Comparison of ENCODE assay signal across 29 cellular contexts in the genomic region with DNA sequence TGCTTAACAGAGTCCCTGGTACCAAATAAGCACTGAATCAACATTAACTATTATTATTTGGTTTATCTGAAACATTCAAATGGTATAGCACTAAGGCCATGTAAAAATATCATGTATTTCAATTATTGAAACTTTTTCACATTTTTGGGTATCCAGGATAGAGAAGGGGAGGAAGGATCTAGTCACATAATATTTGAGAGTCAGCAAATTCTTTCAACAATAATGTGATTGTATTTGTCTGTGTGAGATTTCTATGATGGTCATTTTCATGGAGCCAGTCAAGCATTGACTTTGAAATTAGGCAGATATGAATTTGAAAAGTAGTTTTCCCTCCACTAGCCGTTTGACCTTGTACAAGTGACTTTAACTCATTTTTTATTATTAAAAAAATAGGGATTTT.
"Had no signal": no experiment of that assay in that cellular context is flagged by ENCODE, and none has a peak within 500 bp of the region (broad histone marks: within the 10 kb centered on the region; RNA-seq: fewer than 3 reads in every experiment).

No MANE protein-coding gene starts in this region.

- H3K9me3 ChIP-seq: stomach, suprapubic skin, testis, thoracic aorta, thyroid gland, tibial artery, tibial nerve, transverse colon, upper lobe of left lung, upper lobe of right lung, uterus, vagina had no signal

- H3K36me3 Mint-ChIP-seq: stimulated activated effector memory CD8-positive, alpha-beta T cell treated with anti-CD3 and anti-CD28 coated beads, Interleukin-12 subunit alpha, Interleukin-12 subunit beta, amount 100 ng/mL, for 72 hours; stimulated activated memory B cell treated with anti-CD40 and anti-IgM and Interleukin-4, amounts not matched to agents 10 μg/mL and 1 μg/mL and 100 μg/mL, for 72 hours; stimulated activated naive B cell treated with anti-CD40 and anti-IgM and Interleukin-4, amounts not matched to agents 10 μg/mL and 1 μg/mL and 100 μg/mL, for 72 hours; type B pancreatic cell had no signal

- H3K27ac Mint-ChIP-seq: stimulated activated effector memory CD8-positive, alpha-beta T cell treated with anti-CD3 and anti-CD28 coated beads, Interleukin-12 subunit alpha, Interleukin-12 subunit beta, amount 100 ng/mL, for 72 hours; stimulated activated memory B cell treated with anti-CD40 and anti-IgM and Interleukin-4, amounts not matched to agents 10 μg/mL and 1 μg/mL and 100 μg/mL, for 72 hours; stimulated activated naive B cell treated with anti-CD40 and anti-IgM and Interleukin-4, amounts not matched to agents 10 μg/mL and 1 μg/mL and 100 μg/mL, for 72 hours; stimulated activated naive CD8-positive, alpha-beta T cell treated with anti-CD3 and anti-CD28 coated beads, Interleukin-15, amount 100 ng/mL, for 72 hours; stimulated activated naive CD8-positive, alpha-beta T cell treated with anti-CD3 and anti-CD28 coated beads, Interleukin-15, Interleukin-2, amounts not matched to agents 100 ng/mL and 50 ng/mL, for 24 hours; type B pancreatic cell had no signal

- H3K4me1 Mint-ChIP-seq: stimulated activated effector memory CD8-positive, alpha-beta T cell treated with anti-CD3 and anti-CD28 coated beads, Interleukin-12 subunit alpha, Interleukin-12 subunit beta, amount 100 ng/mL, for 72 hours; stimulated activated memory B cell treated with anti-CD40 and anti-IgM and Interleukin-4, amounts not matched to agents 10 μg/mL and 1 μg/mL and 100 μg/mL, for 72 hours; stimulated activated naive B cell treated with anti-CD40 and anti-IgM and Interleukin-4, amounts not matched to agents 10 μg/mL and 1 μg/mL and 100 μg/mL, for 72 hours; stimulated activated naive CD8-positive, alpha-beta T cell treated with anti-CD3 and anti-CD28 coated beads, Interleukin-15, amount 100 ng/mL, for 72 hours had no signal

- H3K4me3 ChIP-seq: stomach, suprapubic skin, testis, thoracic aorta, thyroid gland, tibial artery, tibial nerve, transverse colon, upper lobe of left lung, upper lobe of right lung, uterus, vagina had no signal

- ATAC-seq: stimulated activated effector memory CD8-positive, alpha-beta T cell treated with anti-CD3 and anti-CD28 coated beads, Interleukin-12 subunit alpha, Interleukin-12 subunit beta, amount 100 ng/mL, for 72 hours; stimulated activated memory B cell treated with anti-CD40 and anti-IgM and Interleukin-4, amounts not matched to agents 10 μg/mL and 1 μg/mL and 100 μg/mL, for 72 hours; stimulated activated naive B cell treated with anti-CD40 and anti-IgM and Interleukin-4, amounts not matched to agents 10 μg/mL and 1 μg/mL and 100 μg/mL, for 72 hours; stimulated activated naive CD8-positive, alpha-beta T cell treated with anti-CD3 and anti-CD28 coated beads, Interleukin-15, amount 100 ng/mL, for 72 hours; stimulated activated naive CD8-positive, alpha-beta T cell treated with anti-CD3 and anti-CD28 coated beads, Interleukin-15, Interleukin-2, amounts not matched to agents 100 U/mL and 50 U/mL, for 24 hours; upper lobe of right lung had no signal

- H3K36me3 ChIP-seq: stomach, suprapubic skin, thoracic aorta, thyroid gland, tibial artery, tibial nerve, transverse colon, upper lobe of left lung, upper lobe of right lung, uterus, vagina had no signal

- H3K9me3 Mint-ChIP-seq: stimulated activated effector memory CD8-positive, alpha-beta T cell treated with anti-CD3 and anti-CD28 coated beads, Interleukin-12 subunit alpha, Interleukin-12 subunit beta, amount 100 ng/mL, for 72 hours; stimulated activated memory B cell treated with anti-CD40 and anti-IgM and Interleukin-4, amounts not matched to agents 10 μg/mL and 1 μg/mL and 100 μg/mL, for 72 hours; stimulated activated naive CD8-positive, alpha-beta T cell treated with anti-CD3 and anti-CD28 coated beads, Interleukin-15, amount 100 ng/mL, for 72 hours; stimulated activated naive CD8-positive, alpha-beta T cell treated with anti-CD3 and anti-CD28 coated beads, Interleukin-15, Interleukin-2, amounts not matched to agents 100 ng/mL and 50 ng/mL, for 24 hours; type B pancreatic cell had no signal

- DNase-seq: stimulated activated CD4-positive, alpha-beta T cell treated with anti-CD3 and anti-CD28 coated beads, Interleukin-2, amount 100 ng/mL, for 48 hours; stimulated activated CD4-positive, alpha-beta T cell treated with anti-CD3 and anti-CD28 coated beads, Interleukin-4, amount 100 ng/mL, for 1 hour; stimulated activated CD4-positive, alpha-beta T cell treated with anti-CD3 and anti-CD28 coated beads, Interleukin-4, amount 100 ng/mL, for 24 hours; stimulated activated CD4-positive, alpha-beta T cell treated with anti-CD3 and anti-CD28 coated beads, Interleukin-4, amount 100 ng/mL, for 4 hours; stimulated activated CD8-positive, alpha-beta memory T cell treated with anti-CD3 and anti-CD28 coated beads, Interleukin-4, amount 100 ng/mL, for 48 hours; stimulated activated naive B cell treated with anti-CD40 and anti-IgM and Interleukin-4, amounts not matched to agents 10 μg/mL and 1 μg/mL and 100 μg/mL, for 72 hours; stimulated activated naive CD4-positive, alpha-beta T cell; stimulated activated naive CD4-positive, alpha-beta T cell treated with Interleukin-2 at 50 U/mL for 16 hours; stimulated activated naive CD8-positive, alpha-beta T cell treated with anti-CD3 and anti-CD28 coated beads, Interleukin-15, amount 100 ng/mL, for 72 hours; stimulated activated naive CD8-positive, alpha-beta T cell treated with anti-CD3 and anti-CD28 coated beads, Interleukin-15, Interleukin-2, amounts not matched to agents 100 U/mL and 50 U/mL, for 24 hours; stomach; substantia nigra; testis; thyroid gland; tibial artery; transverse colon; trophoblast cell; upper lobe of left lung; upper lobe of right lung; uterus had no signal

- H3K4me1 ChIP-seq: stomach, suprapubic skin, testis, thyroid gland, tibial artery, transverse colon, upper lobe of left lung, upper lobe of right lung, uterus, vagina had no signal

- H3K4me3 Mint-ChIP-seq: stimulated activated effector memory CD8-positive, alpha-beta T cell treated with anti-CD3 and anti-CD28 coated beads, Interleukin-12 subunit alpha, Interleukin-12 subunit beta, amount 100 ng/mL, for 72 hours; stimulated activated memory B cell treated with anti-CD40 and anti-IgM and Interleukin-4, amounts not matched to agents 10 μg/mL and 1 μg/mL and 100 μg/mL, for 72 hours; stimulated activated naive B cell treated with anti-CD40 and anti-IgM and Interleukin-4, amounts not matched to agents 10 μg/mL and 1 μg/mL and 100 μg/mL, for 72 hours; stimulated activated naive CD8-positive, alpha-beta T cell treated with anti-CD3 and anti-CD28 coated beads, Interleukin-15, amount 100 ng/mL, for 72 hours; stimulated activated naive CD8-positive, alpha-beta T cell treated with anti-CD3 and anti-CD28 coated beads, Interleukin-15, Interleukin-2, amounts not matched to agents 100 ng/mL and 50 ng/mL, for 24 hours; type B pancreatic cell had no signal

- FAIRE-seq: urothelium cell line had no signal

- H3K27ac ChIP-seq: stomach, suprapubic skin, testis, thoracic aorta, thyroid gland, tibial artery, tibial nerve, transverse colon, upper lobe of left lung, upper lobe of right lung, uterus, vagina had no signal

- H3K27me3 Mint-ChIP-seq: stimulated activated memory B cell treated with anti-CD40 and anti-IgM and Interleukin-4, amounts not matched to agents 10 μg/mL and 1 μg/mL and 100 μg/mL, for 72 hours; stimulated activated naive B cell treated with anti-CD40 and anti-IgM and Interleukin-4, amounts not matched to agents 10 μg/mL and 1 μg/mL and 100 μg/mL, for 72 hours; stimulated activated naive CD8-positive, alpha-beta T cell treated with anti-CD3 and anti-CD28 coated beads, Interleukin-15, amount 100 ng/mL, for 72 hours; type B pancreatic cell had no signal

- H3K27me3 ChIP-seq: stomach, suprapubic skin, testis, thyroid gland, tibial artery, tibial nerve, transverse colon, upper lobe of left lung, upper lobe of right lung, uterus, vagina had no signal
